ENCODE assay signal across 9 cellular contexts in genomic region chr13:112692104-112692503, GRCh38. TPM values are rescaled to one million over a fixed set of nuclear protein-coding genes. Genes with fewer than 3 reads are reported as not detected.
DNase-seq lines count a peak whose midpoint lies in the region; ATAC-seq, FAIRE-seq and TF ChIP-seq lines count a peak whose summit lies in the region.
"Had no signal": no experiment of that assay in that cellular context is flagged by ENCODE, and none has a peak within 500 bp of the region (broad histone marks: within the 10 kb centered on the region; RNA-seq: fewer than 3 reads in every experiment).

No MANE protein-coding gene starts in this region.

- H3K36me3 ChIP-seq in keratinocyte (ENCODE audit: control insufficient read depth in 2 of 2, extremely low read depth in 1 of 2, insufficient read depth in 2 of 2, low read length in 2 of 2): no peaks in the 10 kb centered on the region

- H3K4me3 ChIP-seq in keratinocyte (ENCODE audit: control insufficient read depth in 2 of 3, extremely low read depth in 1 of 3, insufficient read depth in 2 of 3, low read depth in 1 of 3, low read length in 3 of 3): no peak overlapping the region

- CTCF ChIA-PET in activated CD4-positive, alpha-beta T cell treated with anti-CD3 and anti-CD28 coated beads, Interleukin-2, amount 10 ng/mL, durations not matched to agents 7 days and 5 days (lab: Charles Lee): no interaction called here
- CTCF ChIA-PET in activated CD8-positive, alpha-beta T cell treated with anti-CD3 and anti-CD28 coated beads, Interleukin-2, amount 10 ng/mL, durations not matched to agents 7 days and 5 days (lab: Charles Lee): no interaction called here

- H3K4me2 ChIP-seq in keratinocyte (ENCODE audit: control insufficient read depth, extremely low read depth, insufficient read depth, low read depth, low read length): peak overlapping the region; percentile 80

- dilution Hi-C loops in keratinocyte (cut with MboI; ENCODE audit: extremely low pct_ligation_motif_present, low sequenced_read_pairs): no loop called here

- POLR2A ChIA-PET in activated CD4-positive, alpha-beta T cell treated with anti-CD3 and anti-CD28 coated beads, Interleukin-2, amount 10 ng/mL, durations not matched to agents 7 days and 5 days (lab: Charles Lee): no interaction called here
- POLR2A ChIA-PET in activated CD8-positive, alpha-beta T cell treated with anti-CD3 and anti-CD28 coated beads, Interleukin-2, amount 10 ng/mL, durations not matched to agents 7 days and 5 days (lab: Charles Lee): no interaction called here

- peak; percentile 9 for FAIRE-seq in keratinocyte (lab: Jason Lieb, UNC)

- no peaks in the 10 kb centered on the region for H3K9me1 ChIP-seq in keratinocyte (ENCODE audit: control insufficient read depth, extremely low read depth, insufficient read depth, low read length)

- H3K79me2 ChIP-seq in keratinocyte (ENCODE audit: control insufficient read depth, insufficient read depth, low read length): peaks cover 30% of the 10 kb centered on the region

- no peak for DNase-seq in activated CD4-positive, alpha-beta T cell treated with anti-CD3 and anti-CD28 coated beads, Interleukin-2, amount 10 ng/mL, durations not matched to agents 7 days and 5 days
- no peak for DNase-seq in activated CD4-positive, alpha-beta T cell treated with anti-CD3 and anti-CD28 coated beads, Interleukin-2, amount 50 U/mL, for 4 hours
- no peak for DNase-seq in activated CD8-positive, alpha-beta T cell treated with anti-CD3 and anti-CD28 coated beads, Interleukin-2, amount 10 ng/mL, durations not matched to agents 7 days and 5 days
- DNase-seq in keratinocyte (ENCODE audit: low read depth, low spot score) (no peak), RPMI8226 (no peak)
- DNase-seq in stimulated activated naive B cell treated with anti-CD40 and anti-IgM and Interleukin-4, amounts not matched to agents 10 μg/mL and 1 μg/mL and 100 μg/mL, for 72 hours: no peak
- DNase-seq in activated CD4-positive, CD25-positive, alpha-beta regulatory T cell (lab: John Stamatoyannopoulos, UW): no peak
- DNase-seq: activated CD4-positive, alpha-beta T cell treated with anti-CD3 and anti-CD28 coated beads for 48 hours had no signal

- H3K27ac ChIP-seq in keratinocyte (ENCODE audit: control insufficient read depth, insufficient read depth, low read length): no peak overlapping the region

- peaks cover 16% of the 10 kb centered on the region for H3K4me1 ChIP-seq in keratinocyte (ENCODE audit: control insufficient read depth, extremely low read depth, insufficient read depth, low read length)

- H3K4me1 Mint-ChIP-seq in activated CD4-positive, alpha-beta T cell treated with anti-CD3 and anti-CD28 coated beads, Interleukin-2, amount 10 ng/mL, durations not matched to agents 7 days and 5 days: peaks cover 52% of the 10 kb centered on the region
- peaks cover 47% of the 10 kb centered on the region for H3K4me1 Mint-ChIP-seq in activated CD8-positive, alpha-beta T cell treated with anti-CD3 and anti-CD28 coated beads, Interleukin-2, amount 10 ng/mL, durations not matched to agents 7 days and 5 days (ENCODE audit: low read depth)
- peaks cover 34 to 51% of the 10 kb centered on the region in 2 donors for H3K4me1 Mint-ChIP-seq in stimulated activated naive B cell treated with anti-CD40 and anti-IgM and Interleukin-4, amounts not matched to agents 10 μg/mL and 1 μg/mL and 100 μg/mL, for 72 hours

- H4K20me1 ChIP-seq in keratinocyte (ENCODE audit: control insufficient read depth, extremely low read depth, insufficient read depth, low read length): no peaks in the 10 kb centered on the region

- H3K4me3 Mint-ChIP-seq in activated CD4-positive, alpha-beta T cell treated with anti-CD3 and anti-CD28 coated beads, Interleukin-2, amount 10 ng/mL, durations not matched to agents 7 days and 5 days: peak overlapping the region; percentile 84
- peak overlapping the region; percentile 77 for H3K4me3 Mint-ChIP-seq in activated CD8-positive, alpha-beta T cell treated with anti-CD3 and anti-CD28 coated beads, Interleukin-2, amount 10 ng/mL, durations not matched to agents 7 days and 5 days
- peak overlapping the region; percentile 86 to 93 for H3K4me3 Mint-ChIP-seq in stimulated activated naive B cell treated with anti-CD40 and anti-IgM and Interleukin-4, amounts not matched to agents 10 μg/mL and 1 μg/mL and 100 μg/mL, for 72 hours

- H3K27me3 ChIP-seq in keratinocyte (ENCODE audit: control insufficient read depth, extremely low read depth, insufficient read depth, low read length): no peaks in the 10 kb centered on the region

- no peak overlapping the region for H2AFZ ChIP-seq in keratinocyte (ENCODE audit: control insufficient read depth, low read length)

- no peaks in the 10 kb centered on the region for H3K9me3 Mint-ChIP-seq in activated CD4-positive, alpha-beta T cell treated with anti-CD3 and anti-CD28 coated beads, Interleukin-2, amount 10 ng/mL, durations not matched to agents 7 days and 5 days
- no peaks in the 10 kb centered on the region for H3K9me3 Mint-ChIP-seq in activated CD8-positive, alpha-beta T cell treated with anti-CD3 and anti-CD28 coated beads, Interleukin-2, amount 10 ng/mL, durations not matched to agents 7 days and 5 days (ENCODE audit: insufficient read depth)
- no peaks in the 10 kb centered on the region for H3K9me3 Mint-ChIP-seq in stimulated activated naive B cell treated with anti-CD40 and anti-IgM and Interleukin-4, amounts not matched to agents 10 μg/mL and 1 μg/mL and 100 μg/mL, for 72 hours

- H3K9me3 ChIP-seq in keratinocyte (ENCODE audit: control insufficient read depth, low read depth, low read length): no peaks in the 10 kb centered on the region

- no peak overlapping the region for H3K9ac ChIP-seq in keratinocyte (ENCODE audit: control insufficient read depth, extremely low read depth, insufficient read depth, low read length)

- no peak for ATAC-seq in activated CD8-positive, alpha-beta T cell treated with anti-CD3 and anti-CD28 coated beads, Interleukin-2, amount 10 ng/mL, durations not matched to agents 7 days and 5 days
- ATAC-seq in stimulated activated naive B cell treated with anti-CD40 and anti-IgM and Interleukin-4, amounts not matched to agents 10 μg/mL and 1 μg/mL and 100 μg/mL, for 72 hours (replicated peaks): no peak
- ATAC-seq in HG03457 (IDR thresholded peaks at IDR 0.05; ENCODE audit: unreplicated experiment): no peak

- no peaks in the 10 kb centered on the region for H3K27me3 Mint-ChIP-seq in activated CD4-positive, alpha-beta T cell treated with anti-CD3 and anti-CD28 coated beads, Interleukin-2, amount 10 ng/mL, durations not matched to agents 7 days and 5 days
- no peaks in the 10 kb centered on the region for H3K27me3 Mint-ChIP-seq in activated CD8-positive, alpha-beta T cell treated with anti-CD3 and anti-CD28 coated beads, Interleukin-2, amount 10 ng/mL, durations not matched to agents 7 days and 5 days (ENCODE audit: low read depth)
- no peaks in the 10 kb centered on the region for H3K27me3 Mint-ChIP-seq in stimulated activated naive B cell treated with anti-CD40 and anti-IgM and Interleukin-4, amounts not matched to agents 10 μg/mL and 1 μg/mL and 100 μg/mL, for 72 hours

- no peak for TF ChIP-seq CTCF in keratinocyte (optimal IDR thresholded peaks at IDR 0.05 in 1 of 3, IDR thresholded peaks at IDR 0.05 in 1 of 3, conservative IDR thresholded peaks at IDR 0.05 in 1 of 3; ENCODE audit: extremely low read depth in 1 of 3, insufficient read depth in 2 of 3, low read length in 3 of 3)

- no peak overlapping the region for H3K27ac Mint-ChIP-seq in activated CD4-positive, alpha-beta T cell treated with anti-CD3 and anti-CD28 coated beads, Interleukin-2, amount 10 ng/mL, durations not matched to agents 7 days and 5 days
- no peak overlapping the region for H3K27ac Mint-ChIP-seq in activated CD8-positive, alpha-beta T cell treated with anti-CD3 and anti-CD28 coated beads, Interleukin-2, amount 10 ng/mL, durations not matched to agents 7 days and 5 days
- H3K27ac Mint-ChIP-seq in stimulated activated naive B cell treated with anti-CD40 and anti-IgM and Interleukin-4, amounts not matched to agents 10 μg/mL and 1 μg/mL and 100 μg/mL, for 72 hours: no peak overlapping the region

- peaks cover 10% of the 10 kb centered on the region for H3K36me3 Mint-ChIP-seq in activated CD4-positive, alpha-beta T cell treated with anti-CD3 and anti-CD28 coated beads, Interleukin-2, amount 10 ng/mL, durations not matched to agents 7 days and 5 days (ENCODE audit: low read depth)
- no peaks in the 10 kb centered on the region for H3K36me3 Mint-ChIP-seq in activated CD8-positive, alpha-beta T cell treated with anti-CD3 and anti-CD28 coated beads, Interleukin-2, amount 10 ng/mL, durations not matched to agents 7 days and 5 days (ENCODE audit: low read depth)
- peaks cover 5 to 27% of the 10 kb centered on the region in 2 donors for H3K36me3 Mint-ChIP-seq in stimulated activated naive B cell treated with anti-CD40 and anti-IgM and Interleukin-4, amounts not matched to agents 10 μg/mL and 1 μg/mL and 100 μg/mL, for 72 hours

RNA-seq across cellular contexts. Expression of gene ATP11A, which starts 2.3 kb away (rescaled TPM):
- total RNA-seq in activated CD4-positive, alpha-beta T cell treated with anti-CD3 and anti-CD28 coated beads, Interleukin-2, amount 10 ng/mL, durations not matched to agents 7 days and 5 days: 10 to 100 TPM; 63.1 to 68.4 TPM
- total RNA-seq in activated CD8-positive, alpha-beta T cell treated with anti-CD3 and anti-CD28 coated beads, Interleukin-2, amount 10 ng/mL, durations not matched to agents 7 days and 5 days: 10 to 100 TPM; 35.6 to 38.3 TPM
- 3.6 to 4.3 TPM (median 4.3 TPM) in 3 replicates for polyA plus RNA-seq in keratinocyte
- polyA plus RNA-seq in keratinocyte (2011; ENCODE audit: low read depth): 12.7 TPM
- 3.5 and 3.7 TPM in 2 replicates for polyA plus RNA-seq in keratinocyte (2011; cell fraction: cytosol; rRNA removed)
- 26.6 and 34.8 TPM in 2 replicates for polyA plus RNA-seq in keratinocyte (2011; cell fraction: nucleus; rRNA removed)
- polyA plus RNA-seq in keratinocyte (2012; ENCODE audit: low replicate concordance): 5.9 and 15.0 TPM in 2 replicates
- polyA minus RNA-seq in keratinocyte: 9.9 to 26.6 TPM (median 21.3 TPM) in 3 replicates
- polyA minus RNA-seq in keratinocyte (2011; cell fraction: cytosol; rRNA and poly(A)+ RNA removed): 10.9 TPM
- 32.7 and 44.0 TPM in 2 replicates for polyA minus RNA-seq in keratinocyte (2011; cell fraction: nucleus; rRNA and poly(A)+ RNA removed)
